Comparison of ENCODE assay signal across 8 cellular contexts in the genomic region with DNA sequence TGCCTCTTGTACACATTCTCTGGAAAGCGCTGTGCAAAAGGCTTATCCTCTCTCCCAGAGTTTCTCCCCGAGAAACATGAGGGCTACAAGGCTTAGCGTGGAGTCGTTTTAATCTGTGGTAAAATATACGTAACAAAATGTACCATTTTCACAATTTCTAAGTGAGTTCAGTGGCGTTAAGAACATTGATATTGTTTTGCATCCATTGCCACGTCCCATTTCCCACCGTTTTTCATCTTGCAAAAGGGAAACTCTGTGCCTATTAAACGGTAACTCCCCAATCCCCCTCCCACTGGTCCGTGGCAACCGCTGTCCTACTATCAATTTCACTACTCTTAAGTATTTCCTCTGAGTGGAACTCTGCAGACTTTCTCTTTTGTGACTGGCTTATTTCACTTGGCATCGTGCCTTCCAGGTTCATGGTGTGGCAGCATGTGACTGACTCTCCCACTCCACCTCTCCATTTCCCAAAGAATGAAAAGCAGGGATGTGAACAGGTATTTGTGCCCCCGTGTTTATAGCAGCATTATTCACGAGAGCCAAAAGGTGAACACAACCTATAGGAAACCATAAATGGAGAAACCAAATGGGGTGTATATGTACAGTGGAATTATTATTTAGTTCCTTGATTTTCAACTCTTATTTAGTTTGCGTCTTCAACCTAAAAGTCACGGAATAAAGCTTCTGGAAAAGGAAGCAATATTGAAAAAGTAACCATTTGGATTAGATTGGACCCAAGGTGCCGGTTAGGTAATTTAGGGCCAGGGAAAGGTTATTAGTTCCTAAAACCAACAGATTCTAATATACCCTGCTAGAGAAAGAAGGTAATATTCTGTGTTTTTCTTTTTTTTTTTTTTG.
DNase-seq lines count a peak whose midpoint lies in the region; ATAC-seq lines count a peak whose summit lies in the region.

No MANE protein-coding gene starts in this region.

- in situ Hi-C loops in KBM-7 (cut with MboI; ENCODE audit: low pct_unique_long_range_greater_than_20kb, low sequenced_read_pairs) = no loop called here

- no peak for ATAC-seq in GM21390 (IDR thresholded peaks at IDR 0.05; ENCODE audit: unreplicated experiment)

- DNase-seq in DMS79 treated with DMSO at 0.1 percent for 48 hours (lab: John Stamatoyannopoulos, UW) = peak; percentile 33
- peak; percentile 87 for DNase-seq in KBM-7
- DNase-seq in RKO (ENCODE audit: low spot score) = peak; percentile 51
- peak; percentile 72 for DNase-seq in astrocyte of the hippocampus (ENCODE audit: low read depth, low spot score)
- peak; percentile 72 for DNase-seq in iris pigment epithelial cell (ENCODE audit: low read depth)
- DNase-seq in stimulated activated CD4-positive, alpha-beta T cell treated with anti-CD3 and anti-CD28 coated beads, Interleukin-12 subunit alpha, Interleukin-12 subunit beta, amount 100 ng/mL, for 4 hours = peak; percentile 16
- DNase-seq in GM19238 (ENCODE audit: insufficient read length, low spot score) = no peak
